In the genomic region with DNA sequence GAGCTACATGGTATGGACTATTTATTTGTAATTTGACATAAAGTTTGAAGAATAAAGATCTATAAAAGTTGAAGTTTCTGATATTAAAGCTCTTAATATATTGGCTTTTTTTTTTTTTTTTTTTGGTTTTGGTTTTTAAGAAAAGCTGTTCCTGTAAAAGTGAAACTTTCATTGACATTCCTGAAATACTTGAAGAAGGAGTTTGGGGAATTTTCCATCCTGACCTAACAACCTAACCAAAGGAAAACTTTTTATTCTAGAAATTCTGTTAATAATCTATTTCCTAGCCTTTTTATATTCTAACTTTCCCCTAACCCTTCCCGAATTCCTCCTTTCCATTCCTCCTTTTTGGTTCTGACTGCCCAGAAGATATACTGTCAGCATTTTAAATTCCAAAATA, we compare ENCODE assay signal across 21 cellular contexts.
DNase-seq lines count a peak whose midpoint lies in the region; ATAC-seq, FAIRE-seq and TF ChIP-seq lines count a peak whose summit lies in the region.
"Had no signal": no experiment of that assay in that cellular context is flagged by ENCODE, and none has a peak within 500 bp of the region (broad histone marks: within the 10 kb centered on the region; RNA-seq: fewer than 3 reads in every experiment).

No MANE protein-coding gene starts in this region.

- H3K23me2 ChIP-seq in H1 (ENCODE audit: low read depth, low read length), result no peaks in the 10 kb centered on the region

- H4K8ac ChIP-seq in H1 (ENCODE audit: extremely low read depth, insufficient read depth, low read length), result no peak overlapping the region

- FAIRE-seq in H1 (lab: Jason Lieb, UNC), result no peak
- FAIRE-seq: K562 had no signal

- H3K36me3 ChIP-seq in Caco-2 (ENCODE audit: control insufficient read depth, insufficient read depth, low read length) (no peaks in the 10 kb centered on the region), PC-3 (ENCODE audit: low read depth, low read length) (peaks cover 18% of the 10 kb centered on the region; the same call in 1 of the 2 replicates), H1 (ENCODE audit: control insufficient read depth in 2 of 4, insufficient read depth in 4 of 4, low read length in 3 of 4) (peaks cover 0 to 11% (median 0%) of the 10 kb centered on the region in 4 experiments; a peak in 2 of 8 replicates), muscle layer of duodenum (ENCODE audit: control insufficient read depth in 1 of 2, insufficient read depth in 2 of 2, low read length in 2 of 2) (peaks cover 0 to 4% of the 10 kb centered on the region in 2 donors)

- CTCF ChIA-PET in Caco-2 (lab: Charles Lee), result interaction anchor here (0.6 kb wide), 1 partner anchor 22 kb away, joined by 3 read pairs; no protein-coding TSS in a partner anchor
- CTCF ChIA-PET in PC-3 (lab: Charles Lee), result no interaction called here
- CTCF ChIA-PET in H1 (lab: Charles Lee; ENCODE audit: partially characterized antibody), result interaction anchor here (1.0 to 2.2 kb wide), 4 partner anchors 22 to 254 kb away, joined by 3 to 6 read pairs (median 3); no protein-coding TSS in a partner anchor

- H2AK5ac ChIP-seq in H1 (ENCODE audit: low read depth, low read length), result no peak overlapping the region

- no peaks in the 10 kb centered on the region for H3F3A ChIP-seq in PC-3 (ENCODE audit: low read length, unreplicated experiment)

- no peak overlapping the region for H3K4me3 Mint-ChIP-seq in Caco-2 (ENCODE audit: unreplicated experiment)
- H3K4me3 Mint-ChIP-seq in nephron progenitor cell, result no peak overlapping the region
- H3K4me3 Mint-ChIP-seq: activated naive CD4-positive, alpha-beta T cell treated with anti-CD3 and anti-CD28 coated beads, Interleukin-2, amount 10 ng/mL, durations not matched to agents 7 days and 5 days had no signal

- H4K5ac ChIP-seq in H1 (ENCODE audit: insufficient read length, low read depth, low read length), result peak overlapping the region; percentile 18

- no peaks in the 10 kb centered on the region for H3K27me3 ChIP-seq in Caco-2 (replicated peaks; ENCODE audit: control insufficient read depth, insufficient read depth, low read length)
- no peaks in the 10 kb centered on the region for H3K27me3 ChIP-seq in PC-3 (ENCODE audit: low read length)
- no peaks in the 10 kb centered on the region for H3K27me3 ChIP-seq in H1 (replicated peaks in 1 of 4; ENCODE audit: control insufficient read depth in 3 of 4, extremely low read depth in 1 of 4, insufficient read depth in 3 of 4, low read length in 3 of 4)
- no peaks in the 10 kb centered on the region for H3K27me3 ChIP-seq in muscle layer of duodenum (ENCODE audit: low read depth, low read length)

- H3K27me3 Mint-ChIP-seq in Caco-2 (ENCODE audit: insufficient read depth, unreplicated experiment) (no peaks in the 10 kb centered on the region), nephron progenitor cell (ENCODE audit: low read depth, poor library complexity) (no peaks in the 10 kb centered on the region)
- H3K27me3 Mint-ChIP-seq: activated naive CD4-positive, alpha-beta T cell treated with anti-CD3 and anti-CD28 coated beads, Interleukin-2, amount 10 ng/mL, durations not matched to agents 7 days and 5 days had no signal

- intact Hi-C loops in Caco-2 (cut with micrococcal nuclease; ENCODE audit: unreplicated experiment), result no loop called here
- intact Hi-C loops in PC-3 (cut with micrococcal nuclease), result no loop called here

- BruUV-seq in Caco-2 (replicated peaks; lab: Mats Ljungman, UMichigan), result no TSS peak
- no TSS peak for BruUV-seq in PC-3 (replicated peaks; lab: Mats Ljungman, UMichigan)

- H3K9me2 ChIP-seq in PC-3 (replicated peaks; ENCODE audit: low read length), result no peaks in the 10 kb centered on the region

- 69 to 100% methylated on average over 1 of the region's 1 CpG for WGBS in H1 (ENCODE audit: extremely low coverage in 1 of 2, insufficient coverage in 1 of 2, insufficient read length in 1 of 2, insufficient replicate concordance in 2 of 2, low coverage in 1 of 2, low lambda C conversion rate in 2 of 2, missing lambda C conversion rate in 1 of 2), 2 experiments

- TF ChIP-seq RAD21 in H1 (IDR thresholded peaks at IDR 0.05 in 1 of 2, conservative IDR thresholded peaks at IDR 0.05 in 1 of 2; ENCODE audit: low read depth in 2 of 2, low read length in 2 of 2), result no peak

- H3K9me3 Mint-ChIP-seq in Caco-2 (ENCODE audit: unreplicated experiment) (no peaks in the 10 kb centered on the region), nephron progenitor cell (no peaks in the 10 kb centered on the region)
- H3K9me3 Mint-ChIP-seq: activated naive CD4-positive, alpha-beta T cell treated with anti-CD3 and anti-CD28 coated beads, Interleukin-2, amount 10 ng/mL, durations not matched to agents 7 days and 5 days had no signal

- H3K27ac ChIP-seq in PC-3 (ENCODE audit: low read length) (0 out of 2 replicates have a peak overlapping the region, but pooled peaks have one; percentile 28), H1 (ENCODE audit: low read depth, low read length) (no peak overlapping the region), muscle layer of duodenum (ENCODE audit: low read length) (peak overlapping the region; percentile 21)
- H3K27ac ChIP-seq: coronary artery had no signal

- H3K9ac ChIP-seq in PC-3 (ENCODE audit: low read length) (no peak overlapping the region), H1 (replicated peaks in 1 of 4; ENCODE audit: extremely low read depth in 1 of 4, low read depth in 3 of 4, low read length in 3 of 4) (no peak overlapping the region)

- POLR2A ChIA-PET in Caco-2 (lab: Charles Lee) (interaction anchor here (0.6 to 0.7 kb wide), 3 partner anchors 13 to 790 kb away, joined by 4 to 13 read pairs (median 4); no protein-coding TSS in a partner anchor), PC-3 (lab: Charles Lee; ENCODE audit: unreplicated experiment) (no interaction called here), H1 (lab: Charles Lee; ENCODE audit: partially characterized antibody) (interaction anchor here (0.9 kb wide), 1 partner anchor 245 kb away, joined by 3 read pairs; no protein-coding TSS in a partner anchor)

- H3K9me3 ChIP-seq in Caco-2 (no peaks in the 10 kb centered on the region), PC-3 (ENCODE audit: low read length) (no peaks in the 10 kb centered on the region), H1 (ENCODE audit: insufficient read depth in 2 of 2, low read depth in 1 of 2, low read length in 1 of 2) (no peaks in the 10 kb centered on the region), muscle layer of duodenum (ENCODE audit: control insufficient read depth in 1 of 2, low read length in 2 of 2) (no peaks in the 10 kb centered on the region)

- TF ChIP-seq CTCF in Caco-2 (IDR thresholded peaks at IDR 0.05; ENCODE audit: insufficient read depth in 1 of 2, low read depth in 1 of 2, low read length in 1 of 2, severe bottlenecking in 1 of 2, unreplicated experiment in 1 of 2), result no peak
- no peak for TF ChIP-seq CTCF in PC-3 (conservative IDR thresholded peaks at IDR 0.05; ENCODE audit: low read depth, low read length)
- TF ChIP-seq CTCF in H1 (IDR thresholded peaks at IDR 0.05; ENCODE audit: control extremely low read depth in 1 of 3, insufficient read depth in 1 of 3, low read depth in 1 of 3, low read length in 3 of 3), result no peak
- TF ChIP-seq CTCF in nephron progenitor cell (IDR thresholded peaks at IDR 0.05), result no peak

- H2BK5ac ChIP-seq in H1 (ENCODE audit: low read depth, low read length), result no peak overlapping the region

- DNase-seq in Caco-2, result no peak
- no peak for DNase-seq in PC-3
- DNase-seq in H1 (ENCODE audit: low read depth in 1 of 2, low spot score in 2 of 2), result no peak
- no peak for DNase-seq in NOMO-1 treated with DMSO at 0.1 percent for 48 hours (lab: John Stamatoyannopoulos, UW; ENCODE audit: unreplicated experiment)
- no peak for DNase-seq in GOT3 (lab: John Stamatoyannopoulos, UW)
- no peak for DNase-seq in nephron progenitor cell
- DNase-seq: activated CD4-positive, alpha-beta T cell treated with anti-CD3 and anti-CD28 coated beads, Interleukin-2, amount 50 U/mL, for 48 hours; activated naive CD4-positive, alpha-beta T cell treated with anti-CD3 and anti-CD28 coated beads, Interleukin-2, amount 10 ng/mL, durations not matched to agents 7 days and 5 days; activated T-cell treated with anti-CD3 and anti-CD28 coated beads, Interleukin-2, amount 50 U/mL, for 1 hour; DMS53; left colon; midbrain; MV-4-11; NCI-H1930; NCI-H446; NK-92 treated with Interleukin-12 subunit alpha and Interleukin-12 subunit beta, amount 100 ng/mL, for 24 hours had no signal

- no peak overlapping the region for H3K14ac ChIP-seq in H1 (ENCODE audit: insufficient read length)

- no peak overlapping the region for H3K23ac ChIP-seq in H1 (ENCODE audit: insufficient read length)

- H3K4ac ChIP-seq in H1 (replicated peaks; ENCODE audit: insufficient read length, low read depth, low read length), result no peak overlapping the region

- H2BK12ac ChIP-seq in H1 (ENCODE audit: low read depth, low read length), result no peak overlapping the region

- no peak for TF ChIP-seq POLR2A in H1 (IDR thresholded peaks at IDR 0.05; ENCODE audit: control extremely low read depth in 1 of 2, low read depth in 2 of 2, low read length in 2 of 2)

- H3K4me2 ChIP-seq in PC-3 (ENCODE audit: low read length) (0 out of 2 replicates have a peak overlapping the region, but pooled peaks have one; percentile 52), H1 (ENCODE audit: insufficient read depth in 1 of 2, low read depth in 2 of 2, low read length in 2 of 2) (no peak overlapping the region)

- H3K56ac ChIP-seq in H1 (replicated peaks; ENCODE audit: insufficient read length, low read depth, low read length), result no peak overlapping the region

- H2AFZ ChIP-seq in PC-3 (ENCODE audit: low read length), result no peak overlapping the region
- H2AFZ ChIP-seq in H1 (ENCODE audit: low read length), result no peak overlapping the region

- no peak overlapping the region for H2BK120ac ChIP-seq in H1 (replicated peaks; ENCODE audit: low read depth, low read length)

- no peak overlapping the region for H4K91ac ChIP-seq in H1 (replicated peaks; ENCODE audit: insufficient read length, low read length)

- no peaks in the 10 kb centered on the region for H3K79me1 ChIP-seq in H1 (ENCODE audit: low read depth, low read length)

- H3K79me2 ChIP-seq in PC-3 (ENCODE audit: low read length) (peaks cover 5% of the 10 kb centered on the region; the same call in 1 of the 2 replicates), H1 (ENCODE audit: control insufficient read depth in 1 of 2, insufficient read depth in 2 of 2, low read length in 2 of 2) (peaks cover 0 to 5% of the 10 kb centered on the region in 2 experiments; a peak in 1 of 4 replicates)

- H3K4me1 Mint-ChIP-seq in Caco-2 (ENCODE audit: low read depth, unreplicated experiment) (peaks cover 23% of the 10 kb centered on the region), nephron progenitor cell (peaks cover 7% of the 10 kb centered on the region)
- H3K4me1 Mint-ChIP-seq: activated naive CD4-positive, alpha-beta T cell treated with anti-CD3 and anti-CD28 coated beads, Interleukin-2, amount 10 ng/mL, durations not matched to agents 7 days and 5 days had no signal

- H3K36me3 Mint-ChIP-seq in Caco-2 (ENCODE audit: insufficient read depth, unreplicated experiment), result peaks cover 49% of the 10 kb centered on the region
- H3K36me3 Mint-ChIP-seq in nephron progenitor cell (ENCODE audit: low read depth), result peaks cover 10% of the 10 kb centered on the region

- H3K4me1 ChIP-seq in Caco-2 (peaks cover 19% of the 10 kb centered on the region), PC-3 (ENCODE audit: insufficient read depth, low read length) (peaks cover 34% of the 10 kb centered on the region), H1 (replicated peaks in 1 of 4; ENCODE audit: control insufficient read depth in 3 of 4, insufficient read depth in 4 of 4, low read length in 3 of 4) (peaks cover 0 to 5% (median under 1%) of the 10 kb centered on the region in 4 experiments; a peak in 4 of 7 replicates), muscle layer of duodenum (ENCODE audit: control insufficient read depth in 1 of 2, insufficient read depth in 2 of 2, low read length in 2 of 2) (peaks cover 0 to 5% of the 10 kb centered on the region in 2 donors)

- H3K18ac ChIP-seq in H1 (ENCODE audit: extremely low read depth, low read length), result no peak overlapping the region

- H3K4me3 ChIP-seq in Caco-2 (ENCODE audit: low read depth, low read length) (no peak overlapping the region), PC-3 (ENCODE audit: low read length) (no peak overlapping the region), H1 (ENCODE audit: extremely low read depth in 1 of 4, insufficient read depth in 2 of 4, low read depth in 3 of 4, low read length in 4 of 4) (no peak overlapping the region), muscle layer of duodenum (ENCODE audit: low read depth in 1 of 2, low read length in 2 of 2) (no peak overlapping the region)
- H3K4me3 ChIP-seq: coronary artery, K562 had no signal

- H4K20me1 ChIP-seq in PC-3 (ENCODE audit: low read length) (peaks cover 2% of the 10 kb centered on the region), H1 (replicated peaks in 1 of 2; ENCODE audit: control insufficient read depth in 1 of 2, insufficient read depth in 2 of 2, low read length in 2 of 2) (peaks cover 0 to 3% of the 10 kb centered on the region in 2 experiments)

- H2BK15ac ChIP-seq in H1 (ENCODE audit: low read length), result no peak overlapping the region

- TF ChIP-seq EP300 in H1 (IDR thresholded peaks at IDR 0.05; ENCODE audit: borderline replicate concordance in 1 of 2, low read depth in 2 of 2, low read length in 2 of 2), result no peak

- H3K27ac Mint-ChIP-seq in Caco-2 (ENCODE audit: unreplicated experiment) (peak overlapping the region; percentile 6), nephron progenitor cell (no peak overlapping the region)
- H3K27ac Mint-ChIP-seq: activated naive CD4-positive, alpha-beta T cell treated with anti-CD3 and anti-CD28 coated beads, Interleukin-2, amount 10 ng/mL, durations not matched to agents 7 days and 5 days had no signal

- H2BK20ac ChIP-seq in H1 (ENCODE audit: low read length), result no peak overlapping the region

- ATAC-seq in PC-3 (no peak), HG02870 (IDR thresholded peaks at IDR 0.05; ENCODE audit: unreplicated experiment) (no peak)
- ATAC-seq: left colon, Right ventricle myocardium inferior had no signal
